ENCODE assay signal across 17 cellular contexts in the genomic region with DNA sequence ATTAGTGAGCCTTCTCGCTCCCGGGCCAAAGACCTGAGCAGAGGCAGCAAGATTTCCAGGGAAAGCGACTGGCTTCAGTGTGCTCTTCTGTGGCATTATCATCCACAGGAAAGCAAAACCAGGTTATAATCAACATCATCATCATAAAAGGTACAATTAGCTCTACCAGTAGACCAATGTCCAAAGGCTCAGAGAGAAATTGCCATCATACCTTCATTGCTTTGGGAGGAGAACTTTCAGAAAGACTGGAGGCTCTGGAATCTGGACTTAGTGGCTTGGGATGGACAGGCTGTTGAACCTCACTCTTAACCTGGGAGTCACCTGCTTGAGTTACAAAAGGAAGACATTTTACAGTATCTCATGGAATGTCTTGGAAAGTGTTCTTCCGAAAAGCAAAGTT.
"Had no signal": no experiment of that assay in that cellular context is flagged by ENCODE, and none has a peak within 500 bp of the region (broad histone marks: within the 10 kb centered on the region; RNA-seq: fewer than 3 reads in every experiment).

No MANE protein-coding gene starts in this region.

- H3K27ac ChIP-seq: lower lobe of right lung, parathyroid adenoma, right atrium auricular region, spleen, WERI-Rb-1 had no signal

- H3K9ac ChIP-seq: parathyroid adenoma had no signal

- ATAC-seq: activated CD8-positive, alpha-beta T cell treated with anti-CD3 and anti-CD28 coated beads for 36 hours; esophagus mucosa; lower lobe of right lung had no signal

- H3K27me3 Mint-ChIP-seq: activated CD8-positive, alpha-beta T cell treated with anti-CD3 and anti-CD28 coated beads for 36 hours; brain; naive B cell had no signal

- H3K27me3 ChIP-seq: adrenal gland, right atrium auricular region, spleen had no signal

- H3K9me3 ChIP-seq: adrenal gland, lower lobe of right lung, right atrium auricular region, spleen had no signal

- H2AFZ ChIP-seq: parathyroid adenoma had no signal

- H3K79me2 ChIP-seq: parathyroid adenoma had no signal

- H3K9me3 Mint-ChIP-seq: activated CD8-positive, alpha-beta T cell treated with anti-CD3 and anti-CD28 coated beads for 36 hours; brain; naive B cell had no signal

- H3K27ac Mint-ChIP-seq: naive B cell had no signal

- H3K36me3 Mint-ChIP-seq: naive B cell had no signal

- DNase-seq: activated CD4-positive, alpha-beta T cell treated with anti-CD3 and anti-CD28 coated beads for 4 hours; activated CD8-positive, alpha-beta T cell treated with anti-CD3 and anti-CD28 coated beads for 36 hours; activated naive CD4-positive, alpha-beta T cell treated with anti-CD3 and anti-CD28 coated beads, Interleukin-2, amount 50 U/mL, for 16 hours; adrenal gland; lower lobe of right lung; midbrain; naive B cell; spleen; stimulated activated CD4-positive, alpha-beta T cell treated with anti-CD3 and anti-CD28 coated beads, Interleukin-1b, Interleukin-23, amount 100 ng/mL, for 48 hours; stimulated activated naive CD4-positive, alpha-beta T cell; SW 1271; T-helper 9 cell; WERI-Rb-1 had no signal

- H3K4me3 ChIP-seq: adrenal gland, lower lobe of right lung, right atrium auricular region, spleen had no signal

- H3K4me3 Mint-ChIP-seq: activated CD8-positive, alpha-beta T cell treated with anti-CD3 and anti-CD28 coated beads for 36 hours; brain; naive B cell had no signal
